ENCODE assay signal across 16 cellular contexts in genomic region chr14:77485901-77486678, GRCh38. TPM values are rescaled to one million over a fixed set of nuclear protein-coding genes. Genes with fewer than 3 reads are reported as not detected.
DNase-seq lines count a peak whose midpoint lies in the region; ATAC-seq, FAIRE-seq and TF ChIP-seq lines count a peak whose summit lies in the region.
"Had no signal": no experiment of that assay in that cellular context is flagged by ENCODE, and none has a peak within 500 bp of the region (broad histone marks: within the 10 kb centered on the region; RNA-seq: fewer than 3 reads in every experiment).

No MANE protein-coding gene starts in this region.

- DNase-seq in AG10803 (ENCODE audit: low read depth) (peak; percentile 47), HK-2 (ENCODE audit: unreplicated experiment) (peak; percentile 74), K562 (ENCODE audit: extremely low read depth in 1 of 4, low spot score in 3 of 4) (no peak), left lung (no peak), NAMALWA (ENCODE audit: low spot score) (no peak)
- no peak for DNase-seq in stimulated activated CD4-positive, alpha-beta T cell treated with anti-CD3 and anti-CD28 coated beads, Interleukin-4, amount 100 ng/mL, for 1 hour
- no peak for DNase-seq in stimulated activated CD4-positive, alpha-beta T cell treated with anti-CD3 and anti-CD28 coated beads, Interleukin-12 subunit alpha, Interleukin-12 subunit beta, amount 100 ng/mL, for 4 hours
- DNase-seq: activated CD4-positive, alpha-beta T cell treated with anti-CD3 and anti-CD28 coated beads for 48 hours; activated T-cell treated with anti-CD3 and anti-CD28 coated beads, Interleukin-2, amount 50 U/mL, for 48 hours; NCI-H1436 treated with DMSO at 0.1 percent for 48 hours; NCI-H524; T-helper 2 cell had no signal

- intact Hi-C loops in K562 (cut with micrococcal nuclease) = no loop called here
- intact Hi-C loops in left lung (cut with DNase I) = no loop called here

- in situ Hi-C loops in K562 (cut with MboI) = no loop called here

- CTCF ChIA-PET in K562 (lab: Yijun Ruan, JAX; ENCODE audit: low intra/inter-chr PET ratio) = no interaction called here

- no peaks in the 10 kb centered on the region for H3K36me3 ChIP-seq in K562 (ENCODE audit: control insufficient read depth, insufficient read depth, low read length)
- no peaks in the 10 kb centered on the region for H3K36me3 ChIP-seq in left lung
- H3K36me3 ChIP-seq: BLaER1, upper lobe of right lung had no signal

- H4K20me1 ChIP-seq in K562 (replicated peaks; ENCODE audit: control insufficient read depth, insufficient read depth, low read length) = no peaks in the 10 kb centered on the region
- H4K20me1 ChIP-seq: BLaER1 had no signal

- H3K4me3 ChIP-seq in AG10803 (ENCODE audit: low read length) = no peak overlapping the region
- no peak overlapping the region for H3K4me3 ChIP-seq in K562
- H3K4me3 ChIP-seq in left lung = no peak overlapping the region
- H3K4me3 ChIP-seq: BLaER1, upper lobe of right lung had no signal

- TF ChIP-seq RAD21 in K562 (CRISPR knock-in tag; conservative IDR thresholded peaks at IDR 0.05 in 1 of 2, IDR thresholded peaks at IDR 0.05 in 1 of 2) = no peak

- TF ChIP-seq EP300 in K562 (IDR thresholded peaks at IDR 0.05; ENCODE audit: low read length) = no peak

- no peak overlapping the region for H3K4me2 ChIP-seq in K562 (ENCODE audit: insufficient read depth, low read length)
- H3K4me2 ChIP-seq: BLaER1 had no signal

- no peak; the same call in 2 of the 3 replicates for ATAC-seq in K562
- peak; percentile 37 for ATAC-seq in left lung
- no peak for ATAC-seq in HG02870 (IDR thresholded peaks at IDR 0.05; ENCODE audit: unreplicated experiment)
- ATAC-seq: Panc1, upper lobe of right lung had no signal

- no peak overlapping the region for H2AFZ ChIP-seq in K562 (ENCODE audit: low read depth, low read length)

- H3K27me3 ChIP-seq in K562 (ENCODE audit: control insufficient read depth in 2 of 2, insufficient read depth in 2 of 2, low read length in 2 of 2) = peaks cover 10 to 34% of the 10 kb centered on the region in 2 experiments; a peak in 4 of 5 replicates
- no peaks in the 10 kb centered on the region for H3K27me3 ChIP-seq in left lung
- H3K27me3 ChIP-seq: BLaER1, upper lobe of right lung had no signal

- H3K79me2 ChIP-seq in K562 (ENCODE audit: control insufficient read depth, insufficient read depth, low read length) = no peaks in the 10 kb centered on the region

- POLR2A ChIA-PET in K562 (lab: Yijun Ruan, JAX) = no interaction called here

- WGBS in K562 (ENCODE audit: insufficient coverage, low coverage, missing lambda C conversion rate) = 5% methylated on average over 7 of the region's 7 CpGs

- H3K4me1 ChIP-seq in K562 (replicated peaks in 1 of 2; ENCODE audit: control insufficient read depth in 2 of 2, insufficient read depth in 2 of 2, low read length in 2 of 2) (no peaks in the 10 kb centered on the region; a peak in 1 of 5 replicates), left lung (no peaks in the 10 kb centered on the region)
- H3K4me1 ChIP-seq: upper lobe of right lung had no signal

- no peak for FAIRE-seq in K562 (lab: Jason Lieb, UNC)

- no TSS peak for BruUV-seq in K562 (replicated peaks; lab: Mats Ljungman, UMichigan)

- H3K9me3 ChIP-seq in K562 (replicated peaks; ENCODE audit: control insufficient read depth, insufficient read depth, low read depth, low read length) (no peaks in the 10 kb centered on the region), left lung (no peaks in the 10 kb centered on the region)
- H3K9me3 ChIP-seq: BLaER1, upper lobe of right lung had no signal

- H3K27ac ChIP-seq in K562 (ENCODE audit: extremely low read depth, low read depth, low read length) (no peak overlapping the region), left lung (no peak overlapping the region)
- H3K27ac ChIP-seq: BLaER1, upper lobe of right lung had no signal

- no peak overlapping the region for H3K9ac ChIP-seq in K562 (ENCODE audit: insufficient read depth in 1 of 2, low read depth in 2 of 2, low read length in 2 of 2)
- H3K9ac ChIP-seq: BLaER1 had no signal

- no peaks in the 10 kb centered on the region for H3K9me1 ChIP-seq in K562 (ENCODE audit: control insufficient read depth, insufficient read depth, low read length)

- no peak for TF ChIP-seq POLR2A in K562 (conservative IDR thresholded peaks at IDR 0.05)

- TF ChIP-seq CTCF in AG10803 (conservative IDR thresholded peaks at IDR 0.05; ENCODE audit: low read length) = no peak
- TF ChIP-seq CTCF in K562 (IDR thresholded peaks at IDR 0.05 in 2 of 3, conservative IDR thresholded peaks at IDR 0.05 in 1 of 3; ENCODE audit: insufficient read depth in 2 of 3, low read depth in 1 of 3, low read length in 3 of 3) = no peak
- TF ChIP-seq CTCF in left lung (IDR thresholded peaks at IDR 0.05) = no peak

TF ChIP-seq in K562, 482 proteins besides CTCF, POLR2A, EP300 and RAD21 (continues in another document):
- TF ChIP-seq RBM25 (IDR thresholded peaks at IDR 0.05; ENCODE audit: low read depth, low read length, severe bottlenecking) = peak; percentile 58
- TF ChIP-seq ZNF146 (CRISPR knock-in tag; IDR thresholded peaks at IDR 0.05; ENCODE audit: unreplicated experiment) = no peak
- TF ChIP-seq ZFP36 (IDR thresholded peaks at IDR 0.05; ENCODE audit: low read depth, low read length, partially characterized antibody) = peak; percentile 67

RNA-seq across cellular contexts. Expression of gene ISM2, which starts 12.5 kb away (rescaled TPM):
- total RNA-seq in K562 (2011; cell fraction: chromatin; rRNA removed; ENCODE audit: low replicate concordance) = 0.49 TPM in 1 of 2 replicates, not detected in the other
- 0.17 and 0.66 TPM in 2 replicates for total RNA-seq in K562 (2011; cell fraction: nucleolus; rRNA removed)
- total RNA-seq in K562 (2011; cell fraction: nucleoplasm; rRNA removed) = 0.29 and 0.84 TPM in 2 replicates
- 0.24 TPM in 1 of 2 replicates, not detected in the other for total RNA-seq in K562 (2014; rRNA removed)
- total RNA-seq in K562 (2014; rRNA removed; fragmentation: Illumina TruSeq; extraction: Trizol) = not detected in 2 replicates
- not detected in 2 replicates for total RNA-seq in K562 (2015; rRNA removed; fragmentation: Illumina TruSeq; extraction: Trizol)
- total RNA-seq in K562 (2021) = 0.11 TPM in 1 of 2 replicates, not detected in the other
- polyA plus RNA-seq in K562 (2011; rRNA removed) = 0.04 and 0.08 TPM in 2 replicates
- polyA plus RNA-seq in K562 (2011; cell fraction: cytosol; rRNA removed) = not detected in 2 replicates
- polyA plus RNA-seq in K562 (2011; cell fraction: nucleus; rRNA removed) = 0.18 and 0.35 TPM in 2 replicates
- polyA plus RNA-seq in K562 (2012) = not detected in 2 replicates
- polyA plus RNA-seq in K562 (2014; fragmentation: Illumina TruSeq; extraction: Trizol) = not detected in 2 replicates
- polyA plus RNA-seq in K562 (2014; fragmentation: Nextera tagmentation; extraction: Ambion mirVana) = not detected
- not detected in 2 replicates for polyA plus RNA-seq in K562 (2014; rRNA removed)
- polyA minus RNA-seq in K562 (2011; rRNA and poly(A)+ RNA removed) = not detected in 2 replicates
- not detected in 2 replicates for polyA minus RNA-seq in K562 (2011; cell fraction: cytosol; rRNA and poly(A)+ RNA removed)
- polyA minus RNA-seq in K562 (2011; cell fraction: nucleus; rRNA and poly(A)+ RNA removed) = 0.33 and 0.40 TPM in 2 replicates
- total RNA-seq in left lung = not detected
- total RNA-seq: upper lobe of right lung had no signal

RNA-seq across cellular contexts. Expression of gene AHSA1, which starts 28.2 kb away (rescaled TPM):
- total RNA-seq in K562 (2011; cell fraction: chromatin; rRNA removed; ENCODE audit: low replicate concordance) = 54.8 and 74.6 TPM in 2 replicates
- total RNA-seq in K562 (2011; cell fraction: nucleolus; rRNA removed) = 43.2 and 44.5 TPM in 2 replicates
- total RNA-seq in K562 (2011; cell fraction: nucleoplasm; rRNA removed) = 51.8 and 61.0 TPM in 2 replicates
- total RNA-seq in K562 (2014; rRNA removed) = 144 and 157 TPM in 2 replicates
- total RNA-seq in K562 (2014; rRNA removed; fragmentation: Illumina TruSeq; extraction: Trizol) = 184 and 201 TPM in 2 replicates
- 193 and 197 TPM in 2 replicates for total RNA-seq in K562 (2015; rRNA removed; fragmentation: Illumina TruSeq; extraction: Trizol)
- total RNA-seq in K562 (2021) = 168 and 175 TPM in 2 replicates
- polyA plus RNA-seq in K562 (2011; rRNA removed) = 137 and 208 TPM in 2 replicates
- 162 and 171 TPM in 2 replicates for polyA plus RNA-seq in K562 (2011; cell fraction: cytosol; rRNA removed)
- polyA plus RNA-seq in K562 (2011; cell fraction: nucleus; rRNA removed) = 49.9 and 55.0 TPM in 2 replicates
- 62.9 and 128 TPM in 2 replicates for polyA plus RNA-seq in K562 (2012)
- polyA plus RNA-seq in K562 (2014; fragmentation: Illumina TruSeq; extraction: Trizol) = 282 and 317 TPM in 2 replicates
- 10 to 100 TPM; 41.4 to 75.1 TPM for polyA plus RNA-seq in K562 (2014; fragmentation: Nextera tagmentation; extraction: Ambion mirVana)
- 202 and 232 TPM in 2 replicates for polyA plus RNA-seq in K562 (2014; rRNA removed)
- 227 and 265 TPM in 2 replicates for polyA minus RNA-seq in K562 (2011; rRNA and poly(A)+ RNA removed)
- polyA minus RNA-seq in K562 (2011; cell fraction: cytosol; rRNA and poly(A)+ RNA removed) = 77.3 and 97.7 TPM in 2 replicates
- polyA minus RNA-seq in K562 (2011; cell fraction: nucleus; rRNA and poly(A)+ RNA removed) = 15.5 and 36.1 TPM in 2 replicates
- 100 to 1,000 TPM; 111 to 150 TPM for total RNA-seq in left lung

RNA-seq across cellular contexts. Expression of gene VIPAS39, which starts 28.7 kb away (rescaled TPM):
- 22.8 and 28.7 TPM in 2 replicates for total RNA-seq in K562 (2011; cell fraction: chromatin; rRNA removed; ENCODE audit: low replicate concordance)
- total RNA-seq in K562 (2011; cell fraction: nucleolus; rRNA removed) = 16.3 and 18.5 TPM in 2 replicates
- 18.0 and 19.5 TPM in 2 replicates for total RNA-seq in K562 (2011; cell fraction: nucleoplasm; rRNA removed)
- total RNA-seq in K562 (2014; rRNA removed) = 7.9 and 8.1 TPM in 2 replicates
- total RNA-seq in K562 (2014; rRNA removed; fragmentation: Illumina TruSeq; extraction: Trizol) = 10.0 and 12.3 TPM in 2 replicates
- total RNA-seq in K562 (2015; rRNA removed; fragmentation: Illumina TruSeq; extraction: Trizol) = 9.4 and 9.9 TPM in 2 replicates
- total RNA-seq in K562 (2021) = 8.6 and 9.2 TPM in 2 replicates
- 23.8 and 25.6 TPM in 2 replicates for polyA plus RNA-seq in K562 (2011; rRNA removed)
- polyA plus RNA-seq in K562 (2011; cell fraction: cytosol; rRNA removed) = 11.4 and 19.1 TPM in 2 replicates
- polyA plus RNA-seq in K562 (2011; cell fraction: nucleus; rRNA removed) = 22.9 and 27.2 TPM in 2 replicates
- 7.8 and 14.1 TPM in 2 replicates for polyA plus RNA-seq in K562 (2012)
- 13.1 and 15.1 TPM in 2 replicates for polyA plus RNA-seq in K562 (2014; fragmentation: Illumina TruSeq; extraction: Trizol)
- 10 to 100 TPM in 1 of 2 experiments, 1 to 10 TPM in 1; 5.7 to 10.5 TPM for polyA plus RNA-seq in K562 (2014; fragmentation: Nextera tagmentation; extraction: Ambion mirVana)
- 7.0 and 9.4 TPM in 2 replicates for polyA plus RNA-seq in K562 (2014; rRNA removed)
- polyA minus RNA-seq in K562 (2011; rRNA and poly(A)+ RNA removed) = 25.9 and 26.4 TPM in 2 replicates
- polyA minus RNA-seq in K562 (2011; cell fraction: cytosol; rRNA and poly(A)+ RNA removed) = 9.1 and 12.3 TPM in 2 replicates
- polyA minus RNA-seq in K562 (2011; cell fraction: nucleus; rRNA and poly(A)+ RNA removed) = 12.8 and 21.5 TPM in 2 replicates
- 10 to 100 TPM; 15.4 to 16.3 TPM for total RNA-seq in left lung

Comparison
In these comparisons a context has a peak if more than half of its experiments do, and no peak if none do; other contexts are left out.
1. DNase-seq: peak in AG10803 (single experiment) and HK-2 (single experiment); none in K562 (0 of 4), left lung (0 of 2), stimulated activated CD4-positive, alpha-beta T cell treated with anti-CD3 and anti-CD28 coated beads, Interleukin-4, amount 100 ng/mL, for 1 hour (single experiment), stimulated activated CD4-positive, alpha-beta T cell treated with anti-CD3 and anti-CD28 coated beads, Interleukin-12 subunit alpha, Interleukin-12 subunit beta, amount 100 ng/mL, for 4 hours (single experiment) and NAMALWA (single experiment).